Comparison of ENCODE assay signal across 8 cellular contexts in genomic region chr10:132446661-132447445, GRCh38. TPM values are rescaled to one million over a fixed set of nuclear protein-coding genes. Genes with fewer than 3 reads are reported as not detected.
DNase-seq lines count a peak whose midpoint lies in the region; ATAC-seq and TF ChIP-seq lines count a peak whose summit lies in the region.

No MANE protein-coding gene starts in this region.

- H3K4me3 Mint-ChIP-seq in CD4-positive, alpha-beta T cell = peak overlapping the region; percentile 78
- no peak overlapping the region for H3K4me3 Mint-ChIP-seq in WTC11
- peak overlapping the region; percentile 59 to 89 (median 78) for H3K4me3 Mint-ChIP-seq in naive thymus-derived CD4-positive, alpha-beta T cell

- peaks cover 21 to 51% of the 10 kb centered on the region in 2 donors for H3K4me1 ChIP-seq in naive thymus-derived CD4-positive, alpha-beta T cell (ENCODE audit: control insufficient read depth in 2 of 2, insufficient read depth in 2 of 2, low read length in 2 of 2)
- H3K4me1 ChIP-seq in thymus (ENCODE audit: control insufficient read depth, insufficient read depth, low read length) = peaks cover 25% of the 10 kb centered on the region

- no peaks in the 10 kb centered on the region for H3K9me3 Mint-ChIP-seq in CD4-positive, alpha-beta T cell
- H3K9me3 Mint-ChIP-seq in WTC11 = peaks cover 3% of the 10 kb centered on the region; the same call in 1 of the 2 replicates
- peaks cover 0 to 4% (median 0%) of the 10 kb centered on the region in 11 donors for H3K9me3 Mint-ChIP-seq in naive thymus-derived CD4-positive, alpha-beta T cell

- no peaks in the 10 kb centered on the region for H3K36me3 ChIP-seq in naive thymus-derived CD4-positive, alpha-beta T cell (ENCODE audit: control insufficient read depth in 2 of 3, insufficient read depth in 3 of 3, low read length in 3 of 3)
- H3K36me3 ChIP-seq in thymus (ENCODE audit: control insufficient read depth, insufficient read depth) = no peaks in the 10 kb centered on the region

- H3K9me3 ChIP-seq in CD4-positive, alpha-beta T cell (ENCODE audit: control insufficient read depth, low read length) = no peaks in the 10 kb centered on the region
- no peaks in the 10 kb centered on the region for H3K9me3 ChIP-seq in naive thymus-derived CD4-positive, alpha-beta T cell (ENCODE audit: control insufficient read depth in 2 of 3, low read length in 3 of 3)
- no peaks in the 10 kb centered on the region for H3K9me3 ChIP-seq in thymus (ENCODE audit: control insufficient read depth)

- CTCF ChIA-PET in CD4-positive, alpha-beta T cell (lab: Charles Lee) = interaction anchor here (1.2 to 1.8 kb wide), 2 partner anchors 26 to 49 kb away, joined by 4 read pairs; partner anchors contain the start of gene PWWP2B
- CTCF ChIA-PET in WTC11 (lab: Charles Lee) = interaction anchor here (1.0 to 2.1 kb wide), 6 partner anchors 26 to 139 kb away, joined by 3 to 11 read pairs (median 6); partner anchors contain the start of gene STK32C
- CTCF ChIA-PET in naive thymus-derived CD4-positive, alpha-beta T cell (lab: Charles Lee) = interaction anchor here (0.6 to 2.0 kb wide), 12 partner anchors 9 to 213 kb away, joined by 3 to 16 read pairs (median 4); no protein-coding TSS in a partner anchor

- intact Hi-C loops in CD4-positive, alpha-beta T cell (cut with DNase I, micrococcal nuclease) = loop anchor here in 1 of 2 experiments (1.0 kb wide), 1 partner anchor 51 kb away; no protein-coding TSS in a partner anchor
- intact Hi-C loops in naive thymus-derived CD4-positive, alpha-beta T cell (cut with micrococcal nuclease) = loop anchor here (1.0 to 5.0 kb wide), 11 partner anchors 13 to 545 kb away; partner anchors contain the start of genes PPP2R2D (in 2 of the 2), PWWP2B (in 2 of the 2), BNIP3 (in 1 of the 2) and INPP5A (in 1 of the 2)
- intact Hi-C loops in head of caudate nucleus (cut with DNase I) = no loop called here

- peak; percentile 67 for TF ChIP-seq CTCF in CD4-positive, alpha-beta T cell (IDR thresholded peaks at IDR 0.05)
- TF ChIP-seq CTCF in WTC11 (IDR thresholded peaks at IDR 0.05) = no peak
- peak; percentile 69 for TF ChIP-seq CTCF in choroid plexus epithelial cell (conservative IDR thresholded peaks at IDR 0.05; ENCODE audit: low read depth, low read length)

- no peak overlapping the region for H3K4me3 ChIP-seq in choroid plexus epithelial cell (ENCODE audit: low read depth, low read length)
- peak overlapping the region; percentile 60 for H3K4me3 ChIP-seq in naive thymus-derived CD4-positive, alpha-beta T cell (ENCODE audit: low read length)
- peak overlapping the region; percentile 17 for H3K4me3 ChIP-seq in thymus (ENCODE audit: low read length)

- peak overlapping the region; percentile 94 for H3K27ac Mint-ChIP-seq in CD4-positive, alpha-beta T cell
- H3K27ac Mint-ChIP-seq in WTC11 = no peak overlapping the region
- peak overlapping the region; percentile 96 to 100 (median 98) for H3K27ac Mint-ChIP-seq in naive thymus-derived CD4-positive, alpha-beta T cell

- POLR2A ChIA-PET in CD4-positive, alpha-beta T cell (lab: Charles Lee) = interaction anchor here (0.8 to 2.2 kb wide), 9 partner anchors 8 to 217 kb away, joined by 3 to 25 read pairs (median 4); partner anchors contain the start of gene PWWP2B
- POLR2A ChIA-PET in WTC11 (lab: Charles Lee) = interaction anchor here (1.6 kb wide), 1 partner anchor 28 kb away, joined by 4 read pairs; no protein-coding TSS in a partner anchor
- POLR2A ChIA-PET in naive thymus-derived CD4-positive, alpha-beta T cell (lab: Charles Lee) = interaction anchor here (0.6 to 1.7 kb wide), 11 partner anchors 9 to 474 kb away, joined by 3 to 7 read pairs (median 4); partner anchors contain the start of gene PWWP2B

- no peaks in the 10 kb centered on the region for H3K27me3 Mint-ChIP-seq in CD4-positive, alpha-beta T cell
- no peaks in the 10 kb centered on the region for H3K27me3 Mint-ChIP-seq in WTC11 (ENCODE audit: low read depth)
- H3K27me3 Mint-ChIP-seq in naive thymus-derived CD4-positive, alpha-beta T cell = no peaks in the 10 kb centered on the region

- no peaks in the 10 kb centered on the region for H3K27me3 ChIP-seq in CD4-positive, alpha-beta T cell (ENCODE audit: control insufficient read depth, insufficient read depth, low read length)
- no peaks in the 10 kb centered on the region for H3K27me3 ChIP-seq in naive thymus-derived CD4-positive, alpha-beta T cell (ENCODE audit: control insufficient read depth in 2 of 2, insufficient read depth in 2 of 2, low read length in 2 of 2)
- H3K27me3 ChIP-seq in thymus (ENCODE audit: control insufficient read depth, insufficient read depth) = no peaks in the 10 kb centered on the region

- 27% methylated on average over 17 of the region's 17 CpGs for WGBS in thymus

- H3K36me3 Mint-ChIP-seq in CD4-positive, alpha-beta T cell (ENCODE audit: low read depth) = no peaks in the 10 kb centered on the region
- no peaks in the 10 kb centered on the region for H3K36me3 Mint-ChIP-seq in WTC11
- peaks cover 0 to 4% (median 0%) of the 10 kb centered on the region in 5 donors for H3K36me3 Mint-ChIP-seq in naive thymus-derived CD4-positive, alpha-beta T cell

- ATAC-seq in CD4-positive, alpha-beta T cell (ENCODE audit: poor library complexity) = peak; percentile 49
- ATAC-seq in GM21529 (IDR thresholded peaks at IDR 0.05; ENCODE audit: unreplicated experiment) (peak; percentile 71), WTC11 (no peak)
- peak; percentile 44 for ATAC-seq in naive thymus-derived CD4-positive, alpha-beta T cell

- DNase-seq in CD4-positive, alpha-beta T cell = peak; percentile 43 to 74 (median 58)
- DNase-seq in NAMALWA (ENCODE audit: low spot score) (peak; percentile 86), WTC11 (ENCODE audit: low spot score) (no peak), choroid plexus epithelial cell (ENCODE audit: low read depth) (peak; percentile 66), head of caudate nucleus (no peak)
- DNase-seq in naive thymus-derived CD4-positive, alpha-beta T cell = peak in 8 of 9 donors; percentile 58 to 75 (median 70)

- peak overlapping the region; percentile 97 for H3K27ac ChIP-seq in CD4-positive, alpha-beta T cell (ENCODE audit: low read depth, low read length)
- H3K27ac ChIP-seq in naive thymus-derived CD4-positive, alpha-beta T cell (ENCODE audit: low read depth, low read length) = peak overlapping the region; percentile 98
- peak overlapping the region; percentile 94 for H3K27ac ChIP-seq in thymus (ENCODE audit: low read depth)

- peaks cover 62% of the 10 kb centered on the region for H3K4me1 Mint-ChIP-seq in CD4-positive, alpha-beta T cell (ENCODE audit: low read depth)
- peaks cover 33% of the 10 kb centered on the region for H3K4me1 Mint-ChIP-seq in WTC11
- peaks cover 25 to 64% (median 42%) of the 10 kb centered on the region in 7 donors for H3K4me1 Mint-ChIP-seq in naive thymus-derived CD4-positive, alpha-beta T cell

TF ChIP-seq in WTC11, 78 proteins besides CTCF, POLR2A, EP300 and RAD21:
- TF ChIP-seq FOXJ3 (CRISPR knock-in tag; IDR thresholded peaks at IDR 0.05; ENCODE audit: borderline replicate concordance) (no peak), ZNF423 (CRISPR knock-in tag; IDR thresholded peaks at IDR 0.05) (peak; percentile 92)
TF ChIP-seq in WTC11: peak in this region for 1.

RNA-seq across cellular contexts. Expression of gene PWWP2B, which starts 49.9 kb away (rescaled TPM):
- 10 to 100 TPM; 19.2 to 19.6 TPM for total RNA-seq in CD4-positive, alpha-beta T cell
- 12.2 to 14.1 TPM (median 13.6 TPM) in 3 replicates for total RNA-seq in WTC11 (2021)
- total RNA-seq in naive thymus-derived CD4-positive, alpha-beta T cell = 10 to 100 TPM in 4 of 5 experiments, 1 to 10 TPM in 1; 9.1 to 22.2 (median 12.1) TPM
- 1 to 10 TPM; 1.5 to 3.6 TPM for polyA plus RNA-seq in naive thymus-derived CD4-positive, alpha-beta T cell
- polyA plus RNA-seq in thymus = 9.8 TPM

Comparison
In these comparisons a context has a peak if more than half of its experiments do, and no peak if none do; other contexts are left out.
1. DNase-seq: peak in CD4-positive, alpha-beta T cell (10 of 10), NAMALWA (single experiment), choroid plexus epithelial cell (single experiment) and naive thymus-derived CD4-positive, alpha-beta T cell (8 of 9); none in WTC11 (single experiment) and head of caudate nucleus (0 of 42).
2. Peak in every context shown above with its lines, with median percentiles within 50 percentile points of each other: H3K27ac ChIP-seq.